9 cellular contexts compared by ENCODE assay signal in genomic region chr7:113698556-113699220, GRCh38.
DNase-seq lines count a peak whose midpoint lies in the region; ATAC-seq and TF ChIP-seq lines count a peak whose summit lies in the region.
"Had no signal": no experiment of that assay in that cellular context is flagged by ENCODE, and none has a peak within 500 bp of the region (broad histone marks: within the 10 kb centered on the region; RNA-seq: fewer than 3 reads in every experiment).

No MANE protein-coding gene starts in this region.

- no peak overlapping the region for H3K27ac ChIP-seq in thyroid gland
- no peak overlapping the region for H3K27ac ChIP-seq in naive thymus-derived CD4-positive, alpha-beta T cell (ENCODE audit: low read depth, low read length)

- H3K9me3 ChIP-seq in thyroid gland: no peaks in the 10 kb centered on the region
- no peaks in the 10 kb centered on the region for H3K9me3 ChIP-seq in naive thymus-derived CD4-positive, alpha-beta T cell (ENCODE audit: control insufficient read depth in 2 of 3, low read length in 3 of 3)

- DNase-seq in NCI-H2107 treated with DMSO at 0.1 percent for 48 hours (lab: John Stamatoyannopoulos, UW; ENCODE audit: unreplicated experiment) (peak; percentile 19), NCI-H2107 (lab: John Stamatoyannopoulos, UW) (no peak), RPMI8226 (peak; percentile 52), fibroblast of the conjunctiva (ENCODE audit: low read depth) (peak; percentile 2), thyroid gland (peak; percentile 4 to 13)
- no peak for DNase-seq in naive thymus-derived CD4-positive, alpha-beta T cell

- intact Hi-C loops in thyroid gland (cut with DNase I): no loop called here
- intact Hi-C loops in naive thymus-derived CD4-positive, alpha-beta T cell (cut with micrococcal nuclease): loop anchor here in 1 of 2 donors (5.0 kb wide), 1 partner anchor 1146 kb away; no protein-coding TSS in a partner anchor

- H3K4me3 Mint-ChIP-seq in naive thymus-derived CD4-positive, alpha-beta T cell: no peak overlapping the region
- H3K4me3 Mint-ChIP-seq: activated naive CD8-positive, alpha-beta T cell had no signal

- 38% methylated on average over 6 of the region's 6 CpGs for WGBS in thyroid gland, 2 donors

- H3K27me3 ChIP-seq in thyroid gland: no peaks in the 10 kb centered on the region
- H3K27me3 ChIP-seq in naive thymus-derived CD4-positive, alpha-beta T cell (ENCODE audit: control insufficient read depth in 2 of 2, insufficient read depth in 2 of 2, low read length in 2 of 2): no peaks in the 10 kb centered on the region

- H3K4me1 Mint-ChIP-seq in naive thymus-derived CD4-positive, alpha-beta T cell: no peaks in the 10 kb centered on the region

- peak; percentile 79 for ATAC-seq in HG03159 (IDR thresholded peaks at IDR 0.05; ENCODE audit: unreplicated experiment)
- ATAC-seq in HG03108 (IDR thresholded peaks at IDR 0.05; ENCODE audit: unreplicated experiment): no peak
- no peak for ATAC-seq in naive thymus-derived CD4-positive, alpha-beta T cell

- no peaks in the 10 kb centered on the region for H3K9me3 Mint-ChIP-seq in naive thymus-derived CD4-positive, alpha-beta T cell

- peak in 5 of 6 experiments; percentile 40 to 73 (median 63) for TF ChIP-seq CTCF in thyroid gland (IDR thresholded peaks at IDR 0.05)

- H3K36me3 Mint-ChIP-seq in naive thymus-derived CD4-positive, alpha-beta T cell: no peaks in the 10 kb centered on the region
- H3K36me3 Mint-ChIP-seq: activated naive CD8-positive, alpha-beta T cell had no signal

- TF ChIP-seq POLR2A in thyroid gland (IDR thresholded peaks at IDR 0.05): no peak

- no peaks in the 10 kb centered on the region for H3K4me1 ChIP-seq in thyroid gland
- no peaks in the 10 kb centered on the region for H3K4me1 ChIP-seq in naive thymus-derived CD4-positive, alpha-beta T cell (ENCODE audit: control insufficient read depth in 2 of 2, insufficient read depth in 2 of 2, low read length in 2 of 2)

- peaks cover 0 to 9% (median 0%) of the 10 kb centered on the region in 5 donors for H3K27me3 Mint-ChIP-seq in naive thymus-derived CD4-positive, alpha-beta T cell

- CTCF ChIA-PET in naive thymus-derived CD4-positive, alpha-beta T cell (lab: Charles Lee): interaction anchor here (1.8 kb wide), 1 partner anchor 12 kb away, joined by 5 read pairs; no protein-coding TSS in a partner anchor

- H3K27ac Mint-ChIP-seq in naive thymus-derived CD4-positive, alpha-beta T cell: no peak overlapping the region
- H3K27ac Mint-ChIP-seq: activated naive CD8-positive, alpha-beta T cell had no signal

- no peak overlapping the region for H3K4me3 ChIP-seq in thyroid gland (replicated peaks in 1 of 3)
- H3K4me3 ChIP-seq in naive thymus-derived CD4-positive, alpha-beta T cell (ENCODE audit: low read length): no peak overlapping the region

- POLR2A ChIA-PET in naive thymus-derived CD4-positive, alpha-beta T cell (lab: Charles Lee): no interaction called here

- H3K36me3 ChIP-seq in thyroid gland: no peaks in the 10 kb centered on the region
- no peaks in the 10 kb centered on the region for H3K36me3 ChIP-seq in naive thymus-derived CD4-positive, alpha-beta T cell (ENCODE audit: control insufficient read depth in 2 of 3, insufficient read depth in 3 of 3, low read length in 3 of 3)

Comparison
In these comparisons a context has a peak if more than half of its experiments do, and no peak if none do; other contexts are left out.
1. DNase-seq: peak in NCI-H2107 treated with DMSO at 0.1 percent for 48 hours (single experiment), RPMI8226 (single experiment), fibroblast of the conjunctiva (single experiment) and thyroid gland (2 of 2); none in NCI-H2107 (single experiment) and naive thymus-derived CD4-positive, alpha-beta T cell (0 of 9).